ENCODE assay signal across 18 cellular contexts in genomic region chr19:16841391-16841926, GRCh38. TPM values are rescaled to one million over a fixed set of nuclear protein-coding genes. Genes with fewer than 3 reads are reported as not detected.
DNase-seq lines count a peak whose midpoint lies in the region; ATAC-seq and TF ChIP-seq lines count a peak whose summit lies in the region.
"Had no signal": no experiment of that assay in that cellular context is flagged by ENCODE, and none has a peak within 500 bp of the region (broad histone marks: within the 10 kb centered on the region; RNA-seq: fewer than 3 reads in every experiment).

No MANE protein-coding gene starts in this region.

- peaks cover 0 to 71% of the 10 kb centered on the region in 2 donors for H3K36me3 ChIP-seq in adrenal gland (replicated peaks in 1 of 2)

- ATAC-seq in Right ventricle myocardium superior (ENCODE audit: poor library complexity) (peak; percentile 70), left cardiac atrium (no peak), left ventricle myocardium superior (peak; percentile 68)

- H3K27me3 ChIP-seq in adrenal gland, result no peaks in the 10 kb centered on the region
- H3K27me3 ChIP-seq: BLaER1 had no signal

- no peak for TF ChIP-seq CTCF in adrenal gland (IDR thresholded peaks at IDR 0.05)

- H3K4me1 ChIP-seq in adrenal gland (replicated peaks in 1 of 2), result peaks cover 0 to 11% of the 10 kb centered on the region in 2 donors

- intact Hi-C loops in Right ventricle myocardium superior (cut with DNase I), result no loop called here
- intact Hi-C loops in left cardiac atrium (cut with DNase I), result no loop called here
- intact Hi-C loops in left ventricle myocardium superior (cut with micrococcal nuclease), result no loop called here
- intact Hi-C loops in adrenal gland (cut with DNase I), result no loop called here

- H3K27ac ChIP-seq in angular gyrus (ENCODE audit: low read depth, low read length) (peak overlapping the region; percentile 11), adrenal gland (no peak overlapping the region)
- H3K27ac ChIP-seq: BLaER1 had no signal

- no peak overlapping the region for H3K4me3 ChIP-seq in adrenal gland
- H3K4me3 ChIP-seq: BLaER1 had no signal

- H3K9me3 ChIP-seq in adrenal gland (replicated peaks in 1 of 3), result no peaks in the 10 kb centered on the region
- H3K9me3 ChIP-seq: BLaER1 had no signal

- DNase-seq in Right ventricle myocardium superior (no peak), left cardiac atrium (no peak), left ventricle myocardium superior (no peak), superior temporal gyrus (ENCODE audit: extremely low spot score) (peak; percentile 37), NCI-H748 treated with DMSO at 0.1 percent for 48 hours (lab: John Stamatoyannopoulos, UW) (no peak), adrenal gland (no peak)
- DNase-seq: 8988T; CD4-positive, alpha-beta memory T cell; DMS153; DMS79; GDM1; GOT3; H9 had no signal

- no peak for TF ChIP-seq POLR2A in adrenal gland (IDR thresholded peaks at IDR 0.05)

- 89 to 94% (median 92%) methylated on average over 15 of the region's 15 CpGs for WGBS in adrenal gland, 4 donors

RNA-seq across cellular contexts. Expression of gene SIN3B, which starts 12.3 kb away (rescaled TPM):
- 21.9 TPM for total RNA-seq in Right ventricle myocardium superior
- total RNA-seq in left cardiac atrium, result 10 to 100 TPM; 23.7 to 33.0 TPM
- 26.0 TPM for total RNA-seq in left ventricle myocardium superior
- total RNA-seq in adrenal gland, result 10 to 100 TPM; 25.5 to 72.3 (median 35.9) TPM
- 100 to 1,000 TPM in 1 of 3 donors, 10 to 100 TPM in 2; 30.1 to 133 (median 56.7) TPM for polyA plus RNA-seq in adrenal gland

RNA-seq across cellular contexts. Expression of gene F2RL3, which starts 47.3 kb away (rescaled TPM):
- total RNA-seq in Right ventricle myocardium superior (0.16 TPM), left cardiac atrium (1 to 10 TPM; 2.3 TPM), left ventricle myocardium superior (0.30 TPM), adrenal gland (1 to 10 TPM in 7 of 8 donors, under 1 TPM in 1; 0.83 to 3.8 (median 2.2) TPM)
- polyA plus RNA-seq in adrenal gland, result 1 to 10 TPM in 2 of 3 donors, under 1 TPM in 1; 0.62 to 3.1 (median 3.0) TPM
- total RNA-seq: A673; CD4-positive, alpha-beta memory T cell; H9 had no signal
- polyA plus RNA-seq: AG04450; CD14-positive monocyte; CD4-positive, alpha-beta memory T cell had no signal

Comparison
In these comparisons a context has a peak if more than half of its experiments do, and no peak if none do; other contexts are left out.
1. ATAC-seq: peak in Right ventricle myocardium superior (single experiment) and left ventricle myocardium superior (single experiment); none in left cardiac atrium (0 of 2).